ENCODE assay signal across 2 cellular contexts in genomic region chr12:49557187-49557916, GRCh38.
A peak's percentile ranks its signal among the peaks of the same experiment; 100 is the strongest.
TF ChIP-seq lines count a peak whose summit lies in the region.

No MANE protein-coding gene starts in this region.

TF ChIP-seq in HepG2, 621 proteins besides CTCF, POLR2A, EP300 and RAD21:
- TF ChIP-seq RBFOX2 (IDR thresholded peaks at IDR 0.05; ENCODE audit: low read depth, low read length) (peak; percentile 66), AGO2 (optimal IDR thresholded peaks at IDR 0.05; ENCODE audit: low read depth, low read length) (peak; percentile 84), TCF7 (IDR thresholded peaks at IDR 0.05; ENCODE audit: low read depth) (no peak), FOSL1 (CRISPR knock-in tag; IDR thresholded peaks at IDR 0.05; ENCODE audit: borderline replicate concordance) (no peak)

TF ChIP-seq in GM12878, 131 proteins besides CTCF, POLR2A, EP300 and RAD21:
- TF ChIP-seq SP1 (IDR thresholded peaks at IDR 0.05; ENCODE audit: low read depth, low read length) (no peak), FOS (IDR thresholded peaks at IDR 0.05; ENCODE audit: borderline replicate concordance, extremely low read depth, insufficient read length) (no peak), POLR2AphosphoS2 (IDR thresholded peaks at IDR 0.05; ENCODE audit: low read depth, low read length) (no peak), PBX3 (IDR thresholded peaks at IDR 0.05; ENCODE audit: insufficient replicate concordance, low read depth, low read length) (no peak), ZNF217 (IDR thresholded peaks at IDR 0.05) (no peak), ZBTB40 (IDR thresholded peaks at IDR 0.05; ENCODE audit: borderline replicate concordance) (no peak), YY1 (IDR thresholded peaks at IDR 0.05; ENCODE audit: low read depth, low read length) (no peak), CHD1 (IDR thresholded peaks at IDR 0.05; ENCODE audit: low read depth, low read length) (no peak), CHD2 (IDR thresholded peaks at IDR 0.05; ENCODE audit: borderline replicate concordance, low read depth, low read length) (no peak), ZNF687 (IDR thresholded peaks at IDR 0.05) (no peak), BACH1 (IDR thresholded peaks at IDR 0.05; ENCODE audit: borderline replicate concordance) (no peak), NKRF (conservative IDR thresholded peaks at IDR 0.05) (no peak), MEF2B (IDR thresholded peaks at IDR 0.05; ENCODE audit: partially characterized antibody, poor library complexity, severe bottlenecking) (no peak), CREM (IDR thresholded peaks at IDR 0.05; ENCODE audit: low read depth) (no peak), IRF5 (IDR thresholded peaks at IDR 0.05; ENCODE audit: borderline replicate concordance) (no peak), NFYA (IDR thresholded peaks at IDR 0.05; ENCODE audit: borderline replicate concordance, low read depth, low read length) (no peak), ELK1 (IDR thresholded peaks at IDR 0.05; ENCODE audit: low read depth, low read length) (no peak), FOXK2 (IDR thresholded peaks at IDR 0.05) (no peak)
TF ChIP-seq in GM12878: peak in this region for 0.
